In the genomic region with DNA sequence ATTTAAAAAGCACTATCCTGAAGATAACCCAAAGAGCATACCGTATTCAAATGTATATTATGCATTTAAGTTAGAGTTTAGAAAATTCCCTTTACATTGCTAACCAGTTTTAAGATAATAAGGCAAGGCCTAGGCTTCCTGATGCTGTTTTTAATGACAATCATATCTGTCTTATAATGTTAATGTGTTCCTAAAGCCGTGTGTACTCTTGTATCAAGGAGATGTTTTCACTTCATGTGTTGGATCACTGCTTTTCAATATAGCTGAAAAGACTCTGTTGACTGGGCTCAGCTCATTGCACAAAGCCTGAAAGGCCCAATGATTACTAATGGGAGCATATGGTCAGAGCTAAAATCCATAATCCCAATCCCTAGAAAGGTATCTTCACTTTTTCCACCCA, we compare ENCODE assay signal across 14 cellular contexts.
DNase-seq lines count a peak whose midpoint lies in the region; FAIRE-seq and TF ChIP-seq lines count a peak whose summit lies in the region.
"Had no signal": no experiment of that assay in that cellular context is flagged by ENCODE, and none has a peak within 500 bp of the region (broad histone marks: within the 10 kb centered on the region; RNA-seq: fewer than 3 reads in every experiment).

No MANE protein-coding gene starts in this region.

- H3K27ac Mint-ChIP-seq in neural crest cell (ENCODE audit: unreplicated experiment): peak overlapping the region; percentile 85
- H3K27ac Mint-ChIP-seq: CD4-positive, CD25-positive, alpha-beta regulatory T cell had no signal

- H3K27me3 ChIP-seq in endocrine pancreas (ENCODE audit: control insufficient read depth, insufficient read depth, low read length): no peaks in the 10 kb centered on the region
- H3K27me3 ChIP-seq: BLaER1 treated with 17β-estradiol and CSF1 and Interleukin-3, amounts not matched to agents 10 nM and 100 nM had no signal

- no peaks in the 10 kb centered on the region for H3K9me3 ChIP-seq in endocrine pancreas (ENCODE audit: control insufficient read depth, low read length)
- H3K9me3 ChIP-seq: BLaER1 treated with 17β-estradiol and CSF1 and Interleukin-3, amounts not matched to agents 10 nM and 100 nM had no signal

- TF ChIP-seq CTCF in D721Med (IDR thresholded peaks at IDR 0.05; ENCODE audit: insufficient read depth, missing control alignments) (no peak), neural crest cell (conservative IDR thresholded peaks at IDR 0.05) (no peak)

- no peaks in the 10 kb centered on the region for H3K36me3 ChIP-seq in endocrine pancreas (ENCODE audit: control insufficient read depth, insufficient read depth, low read length)
- H3K36me3 ChIP-seq: BLaER1 treated with 17β-estradiol and CSF1 and Interleukin-3, amounts not matched to agents 10 nM and 100 nM had no signal

- H3K36me3 Mint-ChIP-seq in neural crest cell (ENCODE audit: low read depth): no peaks in the 10 kb centered on the region
- H3K36me3 Mint-ChIP-seq: CD4-positive, CD25-positive, alpha-beta regulatory T cell had no signal

- FAIRE-seq in D721Med (lab: Jason Lieb, UNC): peak; percentile 98
- FAIRE-seq: GM19239 had no signal

- H3K4me1 ChIP-seq in endocrine pancreas (ENCODE audit: control insufficient read depth, insufficient read depth, low read length): peaks cover 48% of the 10 kb centered on the region
- H3K4me1 ChIP-seq: BLaER1 treated with 17β-estradiol and CSF1 and Interleukin-3, amounts not matched to agents 10 nM and 100 nM had no signal

- H3K27me3 Mint-ChIP-seq in neural crest cell (ENCODE audit: low read depth): no peaks in the 10 kb centered on the region
- H3K27me3 Mint-ChIP-seq: CD4-positive, CD25-positive, alpha-beta regulatory T cell had no signal

- H3K9ac ChIP-seq in endocrine pancreas (ENCODE audit: control insufficient read depth, insufficient read depth, low read length): no peak overlapping the region
- H3K9ac ChIP-seq: BLaER1 treated with 17β-estradiol and CSF1 and Interleukin-3, amounts not matched to agents 10 nM and 100 nM had no signal

- peak overlapping the region; percentile 23 for H3K4me3 ChIP-seq in endocrine pancreas (ENCODE audit: control insufficient read depth, insufficient read depth, low read length)
- H3K4me3 ChIP-seq: BLaER1 treated with 17β-estradiol and CSF1 and Interleukin-3, amounts not matched to agents 10 nM and 100 nM had no signal

- no peak for DNase-seq in D721Med (ENCODE audit: insufficient read length, low spot score)
- peak; percentile 57 for DNase-seq in NCI-H69 (lab: John Stamatoyannopoulos, UW)
- no peak for DNase-seq in neural crest cell (ENCODE audit: low read depth, low spot score)
- no peak for DNase-seq in AG20443 (ENCODE audit: low spot score)
- DNase-seq in COLO829 (ENCODE audit: low spot score): no peak
- no peak for DNase-seq in GDM1 (lab: John Stamatoyannopoulos, UW)
- DNase-seq: 8988T; CD4-positive, CD25-positive, alpha-beta regulatory T cell; DMS153; DND-41; GF-D8 had no signal

- no peak overlapping the region for H3K4me3 Mint-ChIP-seq in neural crest cell
- H3K4me3 Mint-ChIP-seq: CD4-positive, CD25-positive, alpha-beta regulatory T cell had no signal

- H3K4me1 Mint-ChIP-seq in neural crest cell: peaks cover 54% of the 10 kb centered on the region
- H3K4me1 Mint-ChIP-seq: CD4-positive, CD25-positive, alpha-beta regulatory T cell had no signal

- H3K9me3 Mint-ChIP-seq in neural crest cell: no peaks in the 10 kb centered on the region
